Comparison of ENCODE assay signal across 2 cellular contexts in genomic region chr10:58456180-58456579, GRCh38.
TF ChIP-seq lines count a peak whose summit lies in the region.

No MANE protein-coding gene starts in this region.

TF ChIP-seq in HepG2, 621 proteins besides CTCF, POLR2A, EP300 and RAD21:
- TF ChIP-seq MAFF (IDR thresholded peaks at IDR 0.05; ENCODE audit: low read depth, low read length) (peak; percentile 98), MAFK (conservative IDR thresholded peaks at IDR 0.05 in 1 of 2, IDR thresholded peaks at IDR 0.05 in 1 of 2; ENCODE audit: low read length in 2 of 2) (peak; percentile 98 to 99), CCAR2 (optimal IDR thresholded peaks at IDR 0.05; ENCODE audit: low read depth, low read length) (no peak)

TF ChIP-seq in K562, 482 proteins besides CTCF, POLR2A, EP300 and RAD21 (continued from another document):
- TF ChIP-seq C11orf30 (IDR thresholded peaks at IDR 0.05; ENCODE audit: low read depth) (peak; percentile 90), MAFG (tag; conservative IDR thresholded peaks at IDR 0.05) (peak; percentile 92), BRCA1 (IDR thresholded peaks at IDR 0.05) (no peak), BRCA1 (CRISPR knock-in tag; IDR thresholded peaks at IDR 0.05) (no peak), ZNF316 (IDR thresholded peaks at IDR 0.05) (peak; percentile 93), ZNF24 (IDR thresholded peaks at IDR 0.05) (no peak), MAFF (IDR thresholded peaks at IDR 0.05; ENCODE audit: low read length) (peak; percentile 98), MAFK (IDR thresholded peaks at IDR 0.05; ENCODE audit: low read length) (peak; percentile 98)
